In the genomic region with DNA sequence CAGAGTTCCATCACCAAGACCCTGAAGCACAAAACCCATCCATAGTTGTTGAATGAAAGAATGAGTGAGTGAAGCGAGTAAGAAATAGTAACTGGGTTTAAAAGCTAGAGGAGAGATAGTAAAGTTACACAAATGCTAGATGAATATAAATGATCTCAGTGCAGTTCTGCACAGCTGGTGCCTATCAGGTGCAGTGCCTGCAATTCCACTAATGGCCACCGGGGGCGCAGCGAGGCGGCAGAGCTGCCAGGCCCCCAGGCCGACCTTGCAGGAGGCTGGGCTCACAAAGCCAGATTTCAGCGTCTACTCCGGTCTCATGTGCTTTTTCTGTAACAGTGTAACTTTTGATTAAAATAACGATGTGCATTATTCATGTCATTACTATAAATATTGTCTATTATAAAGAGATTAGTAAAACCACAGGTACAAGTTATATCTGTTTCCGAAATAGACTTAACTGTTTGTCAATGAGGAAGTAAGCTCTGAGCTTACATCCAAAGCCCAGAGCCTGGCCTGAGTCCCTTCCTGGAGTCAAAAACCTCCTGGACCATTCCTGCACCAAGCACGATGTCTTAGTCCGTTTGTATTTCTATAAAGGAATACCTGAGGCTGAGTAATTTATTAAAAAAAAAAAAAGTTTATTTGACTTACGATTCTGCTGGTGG, we compare ENCODE assay signal across 8 cellular contexts.
DNase-seq lines count a peak whose midpoint lies in the region; ATAC-seq and TF ChIP-seq lines count a peak whose summit lies in the region.

No MANE protein-coding gene starts in this region.

- H3K27me3 ChIP-seq in BJ (ENCODE audit: control insufficient read depth, insufficient read depth, low read length) = no peaks in the 10 kb centered on the region
- H3K27me3 ChIP-seq in breast epithelium = peaks cover 0 to 11% of the 10 kb centered on the region in 2 donors

- no peak overlapping the region for H3K27ac ChIP-seq in breast epithelium

- POLR2A ChIA-PET in BJ (lab: Charles Lee) = no interaction called here

- peak; percentile 98 for TF ChIP-seq CTCF in BJ (IDR thresholded peaks at IDR 0.05; ENCODE audit: insufficient read depth, low read depth, low read length)
- peak; percentile 99 for TF ChIP-seq CTCF in GM20000 (IDR thresholded peaks at IDR 0.05; ENCODE audit: extremely low read depth, missing control alignments)
- TF ChIP-seq CTCF in breast epithelium (IDR thresholded peaks at IDR 0.05) = peak; percentile 91 to 95 (median 94)

- CTCF ChIA-PET in BJ (lab: Yijun Ruan, JAX) = interaction anchor here (0.7 to 2.0 kb wide), 9 partner anchors 9 to 461 kb away, joined by 3 to 21 read pairs (median 5); no protein-coding TSS in a partner anchor

- no peak for ATAC-seq in GM19455 (IDR thresholded peaks at IDR 0.05; ENCODE audit: unreplicated experiment)

- no peaks in the 10 kb centered on the region for H3K4me1 ChIP-seq in breast epithelium

- H3K36me3 ChIP-seq in BJ (ENCODE audit: control insufficient read depth, insufficient read depth, low read length) (no peaks in the 10 kb centered on the region), breast epithelium (no peaks in the 10 kb centered on the region)

- H3K4me3 ChIP-seq in BJ (ENCODE audit: low read depth, low read length) = no peak overlapping the region
- no peak overlapping the region for H3K4me3 ChIP-seq in breast epithelium

- no peaks in the 10 kb centered on the region for H3K9me3 ChIP-seq in breast epithelium

- TF ChIP-seq POLR2A in breast epithelium (IDR thresholded peaks at IDR 0.05) = no peak

- intact Hi-C loops in breast epithelium (cut with DNase I; ENCODE audit: low total_unique reads) = loop anchor here (10.0 kb wide), 1 partner anchor 220 kb away; no protein-coding TSS in a partner anchor

- DNase-seq in BJ (ENCODE audit: low read depth) (no peak), GM20000 (ENCODE audit: low spot score) (peak; percentile 81), NCI-H1105 treated with DMSO at 0.1 percent for 48 hours (lab: John Stamatoyannopoulos, UW) (peak; percentile 74), breast epithelium (ENCODE audit: low spot score in 2 of 2) (peak; percentile 52 to 78), kidney glomerular epithelial cell (lab: John Stamatoyannopoulos, UW) (peak; percentile 7)
- DNase-seq in activated CD4-positive, CD25-positive, alpha-beta regulatory T cell (lab: John Stamatoyannopoulos, UW) = peak; percentile 44 to 63 (median 52)
- peak; percentile 46 to 68 for DNase-seq in stimulated activated CD4-positive, alpha-beta T cell treated with anti-CD3 and anti-CD28 coated beads, Interleukin-4, amount 100 ng/mL, for 4 hours
